Comparison of ENCODE assay signal across 1 cellular context in the genomic region with DNA sequence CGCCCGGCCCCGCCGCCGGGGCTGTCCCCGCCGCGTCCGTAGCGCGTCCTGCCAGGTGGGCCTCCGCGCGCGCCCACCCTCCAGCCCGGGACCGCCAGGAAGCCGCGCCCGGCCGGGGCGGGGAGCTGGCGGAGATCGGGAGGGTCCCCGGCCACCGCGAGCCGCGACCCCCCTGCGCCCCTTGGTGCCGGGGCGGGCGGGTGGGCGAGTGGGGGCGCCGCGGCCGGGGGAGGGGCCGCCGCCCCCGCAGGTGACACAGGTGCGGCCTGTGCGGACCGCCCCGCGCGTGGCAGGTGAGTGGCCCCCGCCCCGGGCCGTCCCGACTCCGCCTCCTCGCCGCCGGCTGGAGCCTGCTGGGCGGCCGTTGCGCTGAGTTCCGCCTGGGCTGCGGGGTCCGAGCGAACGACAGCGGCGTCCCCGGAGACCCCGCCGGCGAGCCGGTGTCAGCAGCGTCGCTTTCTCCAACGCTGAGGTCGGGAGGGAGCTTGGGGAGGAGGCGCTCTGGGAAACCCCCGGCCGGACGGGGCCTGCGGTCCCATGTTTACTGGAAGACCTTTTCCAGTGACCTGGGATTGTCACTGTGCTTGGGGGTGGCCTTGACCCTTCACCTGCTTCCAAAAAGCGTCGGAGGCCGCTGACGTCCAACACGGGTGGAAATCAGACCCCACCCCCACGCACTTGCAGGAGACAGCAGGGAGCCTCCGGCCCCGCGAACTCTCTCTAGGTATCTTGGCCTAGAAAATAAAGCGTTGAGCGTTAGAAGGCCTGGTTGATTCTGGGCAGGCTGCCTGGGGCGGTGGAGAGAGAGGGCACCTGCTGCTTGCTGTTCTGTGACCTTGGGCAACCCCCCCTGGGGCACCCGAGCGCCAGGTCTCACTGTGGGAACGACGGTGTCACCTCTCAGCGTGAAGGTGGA.
TF ChIP-seq lines count a peak whose summit lies in the region.

No MANE protein-coding gene starts in this region.

TF ChIP-seq in HepG2, 621 proteins besides CTCF, POLR2A, EP300 and RAD21 (continued from another document and continues in another):
- TF ChIP-seq, protein P1, sequence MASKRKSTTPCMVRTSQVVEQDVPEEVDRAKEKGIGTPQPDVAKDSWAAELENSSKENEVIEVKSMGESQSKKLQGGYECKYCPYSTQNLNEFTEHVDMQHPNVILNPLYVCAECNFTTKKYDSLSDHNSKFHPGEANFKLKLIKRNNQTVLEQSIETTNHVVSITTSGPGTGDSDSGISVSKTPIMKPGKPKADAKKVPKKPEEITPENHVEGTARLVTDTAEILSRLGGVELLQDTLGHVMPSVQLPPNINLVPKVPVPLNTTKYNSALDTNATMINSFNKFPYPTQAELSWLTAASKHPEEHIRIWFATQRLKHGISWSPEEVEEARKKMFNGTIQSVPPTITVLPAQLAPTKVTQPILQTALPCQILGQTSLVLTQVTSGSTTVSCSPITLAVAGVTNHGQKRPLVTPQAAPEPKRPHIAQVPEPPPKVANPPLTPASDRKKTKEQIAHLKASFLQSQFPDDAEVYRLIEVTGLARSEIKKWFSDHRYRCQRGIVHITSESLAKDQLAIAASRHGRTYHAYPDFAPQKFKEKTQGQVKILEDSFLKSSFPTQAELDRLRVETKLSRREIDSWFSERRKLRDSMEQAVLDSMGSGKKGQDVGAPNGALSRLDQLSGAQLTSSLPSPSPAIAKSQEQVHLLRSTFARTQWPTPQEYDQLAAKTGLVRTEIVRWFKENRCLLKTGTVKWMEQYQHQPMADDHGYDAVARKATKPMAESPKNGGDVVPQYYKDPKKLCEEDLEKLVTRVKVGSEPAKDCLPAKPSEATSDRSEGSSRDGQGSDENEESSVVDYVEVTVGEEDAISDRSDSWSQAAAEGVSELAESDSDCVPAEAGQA (IDR thresholded peaks at IDR 0.05; ENCODE audit: low read depth), result no peak
- TF ChIP-seq, protein P1 (CRISPR knock-in tag; IDR thresholded peaks at IDR 0.05; ENCODE audit: borderline replicate concordance), result no peak
- TF ChIP-seq, protein P2, sequence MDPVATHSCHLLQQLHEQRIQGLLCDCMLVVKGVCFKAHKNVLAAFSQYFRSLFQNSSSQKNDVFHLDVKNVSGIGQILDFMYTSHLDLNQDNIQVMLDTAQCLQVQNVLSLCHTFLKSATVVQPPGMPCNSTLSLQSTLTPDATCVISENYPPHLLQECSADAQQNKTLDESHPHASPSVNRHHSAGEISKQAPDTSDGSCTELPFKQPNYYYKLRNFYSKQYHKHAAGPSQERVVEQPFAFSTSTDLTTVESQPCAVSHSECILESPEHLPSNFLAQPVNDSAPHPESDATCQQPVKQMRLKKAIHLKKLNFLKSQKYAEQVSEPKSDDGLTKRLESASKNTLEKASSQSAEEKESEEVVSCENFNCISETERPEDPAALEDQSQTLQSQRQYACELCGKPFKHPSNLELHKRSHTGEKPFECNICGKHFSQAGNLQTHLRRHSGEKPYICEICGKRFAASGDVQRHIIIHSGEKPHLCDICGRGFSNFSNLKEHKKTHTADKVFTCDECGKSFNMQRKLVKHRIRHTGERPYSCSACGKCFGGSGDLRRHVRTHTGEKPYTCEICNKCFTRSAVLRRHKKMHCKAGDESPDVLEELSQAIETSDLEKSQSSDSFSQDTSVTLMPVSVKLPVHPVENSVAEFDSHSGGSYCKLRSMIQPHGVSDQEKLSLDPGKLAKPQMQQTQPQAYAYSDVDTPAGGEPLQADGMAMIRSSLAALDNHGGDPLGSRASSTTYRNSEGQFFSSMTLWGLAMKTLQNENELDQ (CRISPR knock-in tag; IDR thresholded peaks at IDR 0.05; ENCODE audit: borderline replicate concordance), result no peak
- TF ChIP-seq, protein P3, sequence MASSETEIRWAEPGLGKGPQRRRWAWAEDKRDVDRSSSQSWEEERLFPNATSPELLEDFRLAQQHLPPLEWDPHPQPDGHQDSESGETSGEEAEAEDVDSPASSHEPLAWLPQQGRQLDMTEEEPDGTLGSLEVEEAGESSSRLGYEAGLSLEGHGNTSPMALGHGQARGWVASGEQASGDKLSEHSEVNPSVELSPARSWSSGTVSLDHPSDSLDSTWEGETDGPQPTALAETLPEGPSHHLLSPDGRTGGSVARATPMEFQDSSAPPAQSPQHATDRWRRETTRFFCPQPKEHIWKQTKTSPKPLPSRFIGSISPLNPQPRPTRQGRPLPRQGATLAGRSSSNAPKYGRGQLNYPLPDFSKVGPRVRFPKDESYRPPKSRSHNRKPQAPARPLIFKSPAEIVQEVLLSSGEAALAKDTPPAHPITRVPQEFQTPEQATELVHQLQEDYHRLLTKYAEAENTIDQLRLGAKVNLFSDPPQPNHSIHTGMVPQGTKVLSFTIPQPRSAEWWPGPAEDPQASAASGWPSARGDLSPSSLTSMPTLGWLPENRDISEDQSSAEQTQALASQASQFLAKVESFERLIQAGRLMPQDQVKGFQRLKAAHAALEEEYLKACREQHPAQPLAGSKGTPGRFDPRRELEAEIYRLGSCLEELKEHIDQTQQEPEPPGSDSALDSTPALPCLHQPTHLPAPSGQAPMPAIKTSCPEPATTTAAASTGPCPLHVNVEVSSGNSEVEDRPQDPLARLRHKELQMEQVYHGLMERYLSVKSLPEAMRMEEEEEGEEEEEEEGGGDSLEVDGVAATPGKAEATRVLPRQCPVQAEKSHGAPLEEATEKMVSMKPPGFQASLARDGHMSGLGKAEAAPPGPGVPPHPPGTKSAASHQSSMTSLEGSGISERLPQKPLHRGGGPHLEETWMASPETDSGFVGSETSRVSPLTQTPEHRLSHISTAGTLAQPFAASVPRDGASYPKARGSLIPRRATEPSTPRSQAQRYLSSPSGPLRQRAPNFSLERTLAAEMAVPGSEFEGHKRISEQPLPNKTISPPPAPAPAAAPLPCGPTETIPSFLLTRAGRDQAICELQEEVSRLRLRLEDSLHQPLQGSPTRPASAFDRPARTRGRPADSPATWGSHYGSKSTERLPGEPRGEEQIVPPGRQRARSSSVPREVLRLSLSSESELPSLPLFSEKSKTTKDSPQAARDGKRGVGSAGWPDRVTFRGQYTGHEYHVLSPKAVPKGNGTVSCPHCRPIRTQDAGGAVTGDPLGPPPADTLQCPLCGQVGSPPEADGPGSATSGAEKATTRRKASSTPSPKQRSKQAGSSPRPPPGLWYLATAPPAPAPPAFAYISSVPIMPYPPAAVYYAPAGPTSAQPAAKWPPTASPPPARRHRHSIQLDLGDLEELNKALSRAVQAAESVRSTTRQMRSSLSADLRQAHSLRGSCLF (CRISPR knock-in tag; IDR thresholded peaks at IDR 0.05; ENCODE audit: borderline replicate concordance), result 0 out of 2 replicates have a peak, but pooled peaks have one; percentile 22
- no peak for TF ChIP-seq HDAC1 (CRISPR knock-in tag; IDR thresholded peaks at IDR 0.05)
- TF ChIP-seq SOX13 (IDR thresholded peaks at IDR 0.05), result no peak
- no peak for TF ChIP-seq SOX13 (CRISPR knock-in tag; conservative IDR thresholded peaks at IDR 0.05 in 1 of 2, IDR thresholded peaks at IDR 0.05 in 1 of 2)
- TF ChIP-seq, protein P4, sequence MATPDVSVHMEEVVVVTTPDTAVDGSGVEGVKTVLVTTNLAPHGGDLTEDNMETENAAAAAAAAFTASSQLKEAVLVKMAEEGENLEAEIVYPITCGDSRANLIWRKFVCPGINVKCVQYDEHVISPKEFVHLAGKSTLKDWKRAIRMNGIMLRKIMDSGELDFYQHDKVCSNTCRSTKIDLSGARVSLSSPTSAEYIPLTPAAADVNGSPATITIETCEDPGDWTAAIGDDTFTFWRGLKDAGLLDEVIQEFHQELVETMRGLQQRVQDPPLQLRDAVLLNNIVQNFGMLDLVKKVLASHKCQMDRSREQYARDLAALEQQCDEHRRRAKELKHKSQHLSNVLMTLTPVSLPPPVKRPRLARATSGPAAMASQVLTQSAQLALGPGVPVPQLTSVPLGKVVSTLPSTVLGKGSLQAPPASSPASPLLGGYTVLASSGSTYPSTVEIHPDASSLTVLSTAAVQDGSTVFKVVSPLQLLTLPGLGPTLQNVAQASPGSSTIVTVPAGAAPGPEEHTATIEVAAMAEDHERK (CRISPR knock-in tag; IDR thresholded peaks at IDR 0.05; ENCODE audit: low read depth), result no peak
- TF ChIP-seq, protein P5, sequence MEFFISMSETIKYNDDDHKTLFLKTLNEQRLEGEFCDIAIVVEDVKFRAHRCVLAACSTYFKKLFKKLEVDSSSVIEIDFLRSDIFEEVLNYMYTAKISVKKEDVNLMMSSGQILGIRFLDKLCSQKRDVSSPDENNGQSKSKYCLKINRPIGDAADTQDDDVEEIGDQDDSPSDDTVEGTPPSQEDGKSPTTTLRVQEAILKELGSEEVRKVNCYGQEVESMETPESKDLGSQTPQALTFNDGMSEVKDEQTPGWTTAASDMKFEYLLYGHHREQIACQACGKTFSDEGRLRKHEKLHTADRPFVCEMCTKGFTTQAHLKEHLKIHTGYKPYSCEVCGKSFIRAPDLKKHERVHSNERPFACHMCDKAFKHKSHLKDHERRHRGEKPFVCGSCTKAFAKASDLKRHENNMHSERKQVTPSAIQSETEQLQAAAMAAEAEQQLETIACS (CRISPR knock-in tag; IDR thresholded peaks at IDR 0.05), result peak; percentile 17; the same call in 1 of the 2 replicates
- TF ChIP-seq FOXA1 (IDR thresholded peaks at IDR 0.05), result no peak
- TF ChIP-seq FOXA1 (CRISPR knock-in tag; IDR thresholded peaks at IDR 0.05), result peak; percentile 69
- TF ChIP-seq ZNF839 (CRISPR knock-in tag; IDR thresholded peaks at IDR 0.05; ENCODE audit: borderline replicate concordance), result peak; percentile 83; the same call in 1 of the 2 replicates
- TF ChIP-seq ZNF629 (CRISPR knock-in tag; conservative IDR thresholded peaks at IDR 0.05), result no peak; the same call in 1 of the 2 replicates
- no peak for TF ChIP-seq ZNF674 (CRISPR knock-in tag; IDR thresholded peaks at IDR 0.05; ENCODE audit: low read depth)
- 0 out of 2 replicates have a peak, but pooled peaks have one; percentile 52 for TF ChIP-seq ZNF768 (CRISPR knock-in tag; IDR thresholded peaks at IDR 0.05)
- no peak; the same call in 1 of the 2 replicates for TF ChIP-seq FOXJ3 (CRISPR knock-in tag; IDR thresholded peaks at IDR 0.05; ENCODE audit: borderline replicate concordance)
- TF ChIP-seq, protein P6, sequence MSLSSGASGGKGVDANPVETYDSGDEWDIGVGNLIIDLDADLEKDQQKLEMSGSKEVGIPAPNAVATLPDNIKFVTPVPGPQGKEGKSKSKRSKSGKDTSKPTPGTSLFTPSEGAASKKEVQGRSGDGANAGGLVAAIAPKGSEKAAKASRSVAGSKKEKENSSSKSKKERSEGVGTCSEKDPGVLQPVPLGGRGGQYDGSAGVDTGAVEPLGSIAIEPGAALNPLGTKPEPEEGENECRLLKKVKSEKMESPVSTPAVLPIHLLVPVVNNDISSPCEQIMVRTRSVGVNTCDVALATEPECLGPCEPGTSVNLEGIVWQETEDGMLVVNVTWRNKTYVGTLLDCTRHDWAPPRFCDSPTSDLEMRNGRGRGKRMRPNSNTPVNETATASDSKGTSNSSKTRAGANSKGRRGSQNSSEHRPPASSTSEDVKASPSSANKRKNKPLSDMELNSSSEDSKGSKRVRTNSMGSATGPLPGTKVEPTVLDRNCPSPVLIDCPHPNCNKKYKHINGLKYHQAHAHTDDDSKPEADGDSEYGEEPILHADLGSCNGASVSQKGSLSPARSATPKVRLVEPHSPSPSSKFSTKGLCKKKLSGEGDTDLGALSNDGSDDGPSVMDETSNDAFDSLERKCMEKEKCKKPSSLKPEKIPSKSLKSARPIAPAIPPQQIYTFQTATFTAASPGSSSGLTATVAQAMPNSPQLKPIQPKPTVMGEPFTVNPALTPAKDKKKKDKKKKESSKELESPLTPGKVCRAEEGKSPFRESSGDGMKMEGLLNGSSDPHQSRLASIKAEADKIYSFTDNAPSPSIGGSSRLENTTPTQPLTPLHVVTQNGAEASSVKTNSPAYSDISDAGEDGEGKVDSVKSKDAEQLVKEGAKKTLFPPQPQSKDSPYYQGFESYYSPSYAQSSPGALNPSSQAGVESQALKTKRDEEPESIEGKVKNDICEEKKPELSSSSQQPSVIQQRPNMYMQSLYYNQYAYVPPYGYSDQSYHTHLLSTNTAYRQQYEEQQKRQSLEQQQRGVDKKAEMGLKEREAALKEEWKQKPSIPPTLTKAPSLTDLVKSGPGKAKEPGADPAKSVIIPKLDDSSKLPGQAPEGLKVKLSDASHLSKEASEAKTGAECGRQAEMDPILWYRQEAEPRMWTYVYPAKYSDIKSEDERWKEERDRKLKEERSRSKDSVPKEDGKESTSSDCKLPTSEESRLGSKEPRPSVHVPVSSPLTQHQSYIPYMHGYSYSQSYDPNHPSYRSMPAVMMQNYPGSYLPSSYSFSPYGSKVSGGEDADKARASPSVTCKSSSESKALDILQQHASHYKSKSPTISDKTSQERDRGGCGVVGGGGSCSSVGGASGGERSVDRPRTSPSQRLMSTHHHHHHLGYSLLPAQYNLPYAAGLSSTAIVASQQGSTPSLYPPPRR (CRISPR knock-in tag; IDR thresholded peaks at IDR 0.05; ENCODE audit: borderline replicate concordance), result no peak
- no peak for TF ChIP-seq ZBTB21 (CRISPR knock-in tag; IDR thresholded peaks at IDR 0.05)
- no peak for TF ChIP-seq NFRKB (IDR thresholded peaks at IDR 0.05)
- TF ChIP-seq GATAD1 (CRISPR knock-in tag; IDR thresholded peaks at IDR 0.05), result no peak
- TF ChIP-seq PHF20 (CRISPR knock-in tag; IDR thresholded peaks at IDR 0.05), result peak; percentile 44; the same call in 1 of the 2 replicates
- TF ChIP-seq ZNF777 (CRISPR knock-in tag; IDR thresholded peaks at IDR 0.05), result peak; percentile 34; the same call in 1 of the 2 replicates
- no peak for TF ChIP-seq ZNF207 (IDR thresholded peaks at IDR 0.05; ENCODE audit: borderline replicate concordance)
- TF ChIP-seq, protein P7, sequence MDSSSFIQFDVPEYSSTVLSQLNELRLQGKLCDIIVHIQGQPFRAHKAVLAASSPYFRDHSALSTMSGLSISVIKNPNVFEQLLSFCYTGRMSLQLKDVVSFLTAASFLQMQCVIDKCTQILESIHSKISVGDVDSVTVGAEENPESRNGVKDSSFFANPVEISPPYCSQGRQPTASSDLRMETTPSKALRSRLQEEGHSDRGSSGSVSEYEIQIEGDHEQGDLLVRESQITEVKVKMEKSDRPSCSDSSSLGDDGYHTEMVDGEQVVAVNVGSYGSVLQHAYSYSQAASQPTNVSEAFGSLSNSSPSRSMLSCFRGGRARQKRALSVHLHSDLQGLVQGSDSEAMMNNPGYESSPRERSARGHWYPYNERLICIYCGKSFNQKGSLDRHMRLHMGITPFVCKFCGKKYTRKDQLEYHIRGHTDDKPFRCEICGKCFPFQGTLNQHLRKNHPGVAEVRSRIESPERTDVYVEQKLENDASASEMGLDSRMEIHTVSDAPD (CRISPR knock-in tag; IDR thresholded peaks at IDR 0.05), result no peak
- no peak for TF ChIP-seq KLF15 (CRISPR knock-in tag; IDR thresholded peaks at IDR 0.05; ENCODE audit: borderline replicate concordance)
